ENCODE assay signal across 8 cellular contexts in genomic region chr1:235917267-235917811, GRCh38. TPM values are rescaled to one million over a fixed set of nuclear protein-coding genes. Genes with fewer than 3 reads are reported as not detected.
DNase-seq lines count a peak whose midpoint lies in the region; ATAC-seq and TF ChIP-seq lines count a peak whose summit lies in the region.

No MANE protein-coding gene starts in this region.

- ATAC-seq in GM21360 (IDR thresholded peaks at IDR 0.05; ENCODE audit: unreplicated experiment), result peak; percentile 79

- H3K27me3 ChIP-seq in kidney epithelial cell (ENCODE audit: control insufficient read depth, insufficient read depth, low read length), result no peaks in the 10 kb centered on the region

- DNase-seq in C1 segment of cervical spinal cord (lab: John Stamatoyannopoulos, UW) (peak in 12 of 14 donors; percentile 7 to 82 (median 46)), KBM-7 (peak; percentile 88), T-helper 22 cell (ENCODE audit: low read depth) (peak; percentile 17), astrocyte of the spinal cord (ENCODE audit: low read depth, low spot score) (peak; percentile 98), kidney epithelial cell (ENCODE audit: low read depth) (peak; percentile 100), COLO668 (lab: John Stamatoyannopoulos, UW; ENCODE audit: unreplicated experiment) (no peak)
- peak; percentile 80 for DNase-seq in stimulated activated CD4-positive, alpha-beta T cell treated with anti-CD3 and anti-CD28 coated beads, Interleukin-4, amount 100 ng/mL, for 24 hours

- H3K4me3 ChIP-seq in astrocyte of the spinal cord (ENCODE audit: low read depth, low read length) (no peak overlapping the region), kidney epithelial cell (ENCODE audit: low read depth, low read length) (no peak overlapping the region)

- no peak for TF ChIP-seq CTCF in astrocyte of the spinal cord (IDR thresholded peaks at IDR 0.05; ENCODE audit: low read depth, low read length)
- TF ChIP-seq CTCF in kidney epithelial cell (IDR thresholded peaks at IDR 0.05; ENCODE audit: insufficient read depth, low read length, poor library complexity, severe bottlenecking), result no peak

- H3K36me3 ChIP-seq in kidney epithelial cell (ENCODE audit: control insufficient read depth, insufficient read depth, low read length), result no peaks in the 10 kb centered on the region

- in situ Hi-C loops in KBM-7 (cut with MboI; ENCODE audit: low pct_unique_long_range_greater_than_20kb, low sequenced_read_pairs) (no loop called here), astrocyte of the spinal cord (cut with HindIII; ENCODE audit: low sequenced_read_pairs) (no loop called here)

RNA-seq across cellular contexts. Expression of gene LYST, which starts 50.6 kb away (rescaled TPM):
- 10.9 and 12.7 TPM in 2 replicates for total RNA-seq in kidney epithelial cell
